ENCODE assay signal across 9 cellular contexts in the genomic region with DNA sequence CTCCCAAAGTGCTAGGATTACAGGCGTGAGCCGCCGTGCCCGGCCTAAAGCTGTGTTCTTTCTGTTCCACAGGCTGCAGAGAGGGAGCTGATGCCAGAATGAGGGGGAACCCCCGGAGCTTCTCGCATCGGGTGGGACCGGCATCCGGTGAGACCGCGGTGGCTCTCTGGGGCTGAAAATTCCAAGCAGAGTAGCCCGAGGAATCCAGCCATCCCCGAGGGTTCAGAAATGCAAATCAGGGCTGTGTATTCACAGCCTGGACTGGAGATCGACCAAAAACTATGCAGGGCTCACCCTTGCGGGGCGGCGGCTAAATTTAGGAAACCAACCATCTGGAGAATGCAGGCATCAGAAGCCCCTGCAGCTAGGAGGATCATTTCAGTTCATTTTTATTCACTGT.
DNase-seq lines count a peak whose midpoint lies in the region; ATAC-seq, FAIRE-seq and TF ChIP-seq lines count a peak whose summit lies in the region.
"Had no signal": no experiment of that assay in that cellular context is flagged by ENCODE, and none has a peak within 500 bp of the region (broad histone marks: within the 10 kb centered on the region; RNA-seq: fewer than 3 reads in every experiment).

No MANE protein-coding gene starts in this region.

- TF ChIP-seq POLR2A in body of pancreas (IDR thresholded peaks at IDR 0.05): no peak
- no peak for TF ChIP-seq POLR2A in GM12892 (IDR thresholded peaks at IDR 0.05; ENCODE audit: low read depth, low read length)
- TF ChIP-seq POLR2A in H54 (IDR thresholded peaks at IDR 0.05; ENCODE audit: low read depth, low read length): no peak

- FAIRE-seq in GM12892 (lab: Jason Lieb, UNC): no peak
- FAIRE-seq in H54 (lab: Jason Lieb, UNC): no peak

- 70% methylated on average over 4 to 17 of the region's 17 CpGs for WGBS in body of pancreas, 2 donors
- WGBS in right cardiac atrium: 9% methylated on average over 17 of the region's 17 CpGs

- no peak overlapping the region for H3K4me3 Mint-ChIP-seq in CD4-positive, alpha-beta memory T cell

- peaks cover 0 to 5% of the 10 kb centered on the region in 2 donors for H3K36me3 Mint-ChIP-seq in CD4-positive, alpha-beta memory T cell

- H3K27ac ChIP-seq in body of pancreas: peak overlapping the region in 3 of 4 donors; percentile 57 to 85 (median 79)
- H3K27ac ChIP-seq in right cardiac atrium (ENCODE audit: low read length): peak overlapping the region; percentile 95
- peak overlapping the region; percentile 75 for H3K27ac ChIP-seq in skeletal muscle tissue (ENCODE audit: low read depth, low read length)
- H3K27ac ChIP-seq in CD4-positive, alpha-beta memory T cell (ENCODE audit: low read depth, low read length): no peak overlapping the region

- no peak overlapping the region for H3K27ac Mint-ChIP-seq in CD4-positive, alpha-beta memory T cell

- CTCF ChIA-PET in CD4-positive, alpha-beta memory T cell (lab: Charles Lee; ENCODE audit: partially characterized antibody): interaction anchor here (1.6 to 6.4 kb wide), 2 partner anchors 8 to 127 kb away, joined by 3 to 77 read pairs; a partner anchor contains a TSS

- H3K4me1 Mint-ChIP-seq in CD4-positive, alpha-beta memory T cell: peaks cover 13 to 26% (median 19%) of the 10 kb centered on the region in 4 donors

- H3K4me1 ChIP-seq in body of pancreas: peaks cover 28% of the 10 kb centered on the region
- peaks cover 4% of the 10 kb centered on the region for H3K4me1 ChIP-seq in right cardiac atrium (ENCODE audit: control insufficient read depth, insufficient read depth, low read length)
- peaks cover 14 to 18% (median 17%) of the 10 kb centered on the region in 3 donors for H3K4me1 ChIP-seq in skeletal muscle tissue (ENCODE audit: control insufficient read depth in 3 of 3, insufficient read depth in 3 of 3, low read length in 3 of 3)
- H3K4me1 ChIP-seq in CD4-positive, alpha-beta memory T cell (ENCODE audit: insufficient read depth, low read length): peaks cover 21% of the 10 kb centered on the region

- intact Hi-C loops in body of pancreas (cut with DNase I) (no loop called here), right cardiac atrium (cut with DNase I) (no loop called here)
- intact Hi-C loops in CD4-positive, alpha-beta memory T cell (cut with micrococcal nuclease): no loop called here

- peak; percentile 85 for DNase-seq in GM03348 (ENCODE audit: low spot score)
- peak in 1 of 4 donors; percentile 15 for DNase-seq in body of pancreas
- DNase-seq in right cardiac atrium: peak; percentile 82 to 91 (median 83)
- no peak for DNase-seq in GM12892 (ENCODE audit: insufficient read length)
- DNase-seq in H54 (ENCODE audit: insufficient read length, low spot score): no peak
- DNase-seq in CD4-positive, alpha-beta memory T cell: no peak

- H3K4me3 ChIP-seq in body of pancreas: no peak overlapping the region
- H3K4me3 ChIP-seq in right cardiac atrium (ENCODE audit: low read length): no peak overlapping the region
- peak overlapping the region in 1 of 3 donors; percentile 23 for H3K4me3 ChIP-seq in skeletal muscle tissue (ENCODE audit: low read length in 3 of 3)
- no peak overlapping the region for H3K4me3 ChIP-seq in CD4-positive, alpha-beta memory T cell (ENCODE audit: low read length in 2 of 2)

- peak overlapping the region in 1 of 3 donors; percentile 43 for H3K9ac ChIP-seq in skeletal muscle tissue (ENCODE audit: low read depth in 1 of 3, low read length in 3 of 3)

- no peak for TF ChIP-seq CTCF in body of pancreas (IDR thresholded peaks at IDR 0.05)

- POLR2A ChIA-PET in CD4-positive, alpha-beta memory T cell (lab: Charles Lee; ENCODE audit: partially characterized antibody): interaction anchor here (0.6 to 2.6 kb wide), 2 partner anchors 127 to 344 kb away, joined by 3 to 8 read pairs; a partner anchor contains a TSS

- ATAC-seq in body of pancreas: no peak
- ATAC-seq in right cardiac atrium: peak; percentile 58 to 65
- ATAC-seq in HG03139 (IDR thresholded peaks at IDR 0.05; ENCODE audit: unreplicated experiment): no peak
- ATAC-seq: activated CD4-positive, CD25-positive, alpha-beta regulatory T cell treated with anti-CD3 and anti-CD28 coated beads, Interleukin-2, amount 50 U/mL, for 24 hours had no signal

- no peaks in the 10 kb centered on the region for H3K9me3 Mint-ChIP-seq in CD4-positive, alpha-beta memory T cell

- H3K9me3 ChIP-seq in body of pancreas (no peaks in the 10 kb centered on the region), right cardiac atrium (ENCODE audit: control insufficient read depth, low read length) (no peaks in the 10 kb centered on the region), skeletal muscle tissue (ENCODE audit: control insufficient read depth in 3 of 3, low read length in 3 of 3) (no peaks in the 10 kb centered on the region)
- no peaks in the 10 kb centered on the region for H3K9me3 ChIP-seq in CD4-positive, alpha-beta memory T cell (ENCODE audit: control insufficient read depth in 1 of 2, low read length in 2 of 2)

- H3K36me3 ChIP-seq in body of pancreas (replicated peaks in 1 of 2; ENCODE audit: insufficient read depth in 1 of 2, low read depth in 2 of 2) (no peaks in the 10 kb centered on the region), skeletal muscle tissue (ENCODE audit: control insufficient read depth in 3 of 3, insufficient read depth in 3 of 3, low read length in 3 of 3) (no peaks in the 10 kb centered on the region)
- no peaks in the 10 kb centered on the region for H3K36me3 ChIP-seq in CD4-positive, alpha-beta memory T cell (ENCODE audit: insufficient read depth, low read length)

- no peaks in the 10 kb centered on the region for H3K27me3 ChIP-seq in body of pancreas
- H3K27me3 ChIP-seq in right cardiac atrium (ENCODE audit: control insufficient read depth, insufficient read depth): no peaks in the 10 kb centered on the region
- H3K27me3 ChIP-seq in skeletal muscle tissue (ENCODE audit: control insufficient read depth in 3 of 3, insufficient read depth in 3 of 3, low read length in 3 of 3): peaks cover 0 to 5% (median 3%) of the 10 kb centered on the region in 3 donors
- no peaks in the 10 kb centered on the region for H3K27me3 ChIP-seq in CD4-positive, alpha-beta memory T cell (ENCODE audit: insufficient read depth, low read length)

- peaks cover 2 to 4% of the 10 kb centered on the region in 2 donors for H3K27me3 Mint-ChIP-seq in CD4-positive, alpha-beta memory T cell

Comparison
In these comparisons a context has a peak if more than half of its experiments do, and no peak if none do; other contexts are left out.
1. DNase-seq: peak in GM03348 (single experiment) and right cardiac atrium (3 of 3); none in GM12892 (single experiment), H54 (single experiment) and CD4-positive, alpha-beta memory T cell (0 of 5).
2. ATAC-seq: peak in right cardiac atrium (2 of 2); none in body of pancreas (single experiment) and HG03139 (single experiment).